In genomic region chr1:65442442-65442841, GRCh38 we compare ENCODE assay signal across 11 cellular contexts.
"Had no signal": no experiment of that assay in that cellular context is flagged by ENCODE, and none has a peak within 500 bp of the region (broad histone marks: within the 10 kb centered on the region; RNA-seq: fewer than 3 reads in every experiment).

No MANE protein-coding gene starts in this region.

- H3K4me2 ChIP-seq: KMS-11 had no signal

- H3K9ac ChIP-seq: KMS-11 had no signal

- DNase-seq: H9, HCEC 1CT, HFFc6, IMR-90, Karpas-422, KBM-7 had no signal

- H2AFZ ChIP-seq: GM23338 had no signal

- H3K9me3 Mint-ChIP-seq: HFFc6 had no signal

- H3K4me3 ChIP-seq: GM23338 had no signal

- H3K27ac ChIP-seq: HL-60, KMS-11 had no signal

- FAIRE-seq: H1, H54 had no signal

- ATAC-seq: GM23338 had no signal

- H3K4me3 Mint-ChIP-seq: GM23338, H9, HFFc6 had no signal
